Comparison of ENCODE assay signal across 14 cellular contexts in the genomic region with DNA sequence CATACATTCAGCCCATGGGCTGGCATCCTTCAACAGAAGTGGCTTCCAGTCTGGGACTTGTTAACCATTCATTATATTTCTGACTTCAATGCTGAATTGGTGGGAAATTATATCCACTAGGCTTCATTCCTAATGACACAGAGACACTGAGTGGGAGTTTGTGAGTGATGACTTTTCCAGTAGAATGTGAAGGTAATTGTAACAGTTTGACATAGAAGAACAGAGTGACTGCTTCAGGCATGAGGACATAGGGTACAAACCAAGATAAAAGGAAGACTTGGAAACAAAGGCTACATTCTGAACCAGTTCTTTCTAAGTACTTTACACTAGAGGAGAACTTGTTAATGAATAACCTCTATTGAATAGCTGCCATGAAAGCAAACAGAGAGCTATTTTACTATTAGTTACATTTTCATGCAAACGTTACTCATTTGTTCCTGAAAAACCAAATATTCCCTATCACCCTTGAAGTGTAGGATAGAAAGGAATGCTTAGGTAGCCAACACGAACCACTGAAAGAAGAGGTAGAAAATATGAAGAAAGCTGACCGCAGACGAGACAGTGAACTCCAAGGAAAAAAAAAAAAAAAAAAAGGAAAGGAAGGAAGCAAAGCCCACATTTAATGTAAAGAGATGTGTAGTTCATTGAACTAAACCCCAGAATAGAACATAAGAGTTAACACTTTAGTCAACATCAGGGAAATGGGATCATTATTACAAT.
A peak's percentile ranks its signal among the peaks of the same experiment; 100 is the strongest.
DNase-seq lines count a peak whose midpoint lies in the region; ATAC-seq and TF ChIP-seq lines count a peak whose summit lies in the region.
"Had no signal": no experiment of that assay in that cellular context is flagged by ENCODE, and none has a peak within 500 bp of the region (broad histone marks: within the 10 kb centered on the region; RNA-seq: fewer than 3 reads in every experiment).

No MANE protein-coding gene starts in this region.

- peaks cover 77% of the 10 kb centered on the region for H3K4me1 Mint-ChIP-seq in nephron progenitor cell
- H3K4me1 Mint-ChIP-seq in activated naive CD4-positive, alpha-beta T cell treated with anti-CD3 and anti-CD28 coated beads, Interleukin-2, amount 10 ng/mL, durations not matched to agents 7 days and 5 days = no peaks in the 10 kb centered on the region
- H3K4me1 Mint-ChIP-seq: stimulated activated memory B cell treated with anti-CD40 and anti-IgM and Interleukin-4, amounts not matched to agents 10 μg/mL and 1 μg/mL and 100 μg/mL, for 72 hours had no signal

- DNase-seq in DMS53 treated with DMSO at 0.1 percent for 48 hours (lab: John Stamatoyannopoulos, UW; ENCODE audit: unreplicated experiment) (peak; percentile 95), RKO (ENCODE audit: low spot score) (peak; percentile 10), glomerular visceral epithelial cell (ENCODE audit: extremely low spot score) (peak; percentile 84), nephron progenitor cell (no peak), DMS153 treated with DMSO at 0.1 percent for 48 hours (lab: John Stamatoyannopoulos, UW; ENCODE audit: unreplicated experiment) (no peak), KBM-7 (no peak)
- no peak for DNase-seq in activated naive CD4-positive, alpha-beta T cell treated with anti-CD3 and anti-CD28 coated beads, Interleukin-2, amount 10 ng/mL, durations not matched to agents 7 days and 5 days
- DNase-seq: activated CD4-positive, alpha-beta memory T cell treated with anti-CD3 and anti-CD28 coated beads for 36 hours; brain microvascular endothelial cell; heart right ventricle; RPMI8226; stimulated activated CD4-positive, alpha-beta T cell treated with anti-CD3 and anti-CD28 coated beads, Interleukin-4, amount 100 ng/mL, for 24 hours had no signal

- ATAC-seq in GM18502 (IDR thresholded peaks at IDR 0.05; ENCODE audit: poor library complexity, unreplicated experiment) = no peak
- ATAC-seq: heart right ventricle; stimulated activated memory B cell treated with anti-CD40 and anti-IgM and Interleukin-4, amounts not matched to agents 10 μg/mL and 1 μg/mL and 100 μg/mL, for 72 hours had no signal

- peaks cover 4% of the 10 kb centered on the region for H3K9me3 Mint-ChIP-seq in nephron progenitor cell
- no peaks in the 10 kb centered on the region for H3K9me3 Mint-ChIP-seq in activated naive CD4-positive, alpha-beta T cell treated with anti-CD3 and anti-CD28 coated beads, Interleukin-2, amount 10 ng/mL, durations not matched to agents 7 days and 5 days

- H3K27ac Mint-ChIP-seq in nephron progenitor cell = peak overlapping the region; percentile 80
- no peak overlapping the region for H3K27ac Mint-ChIP-seq in activated naive CD4-positive, alpha-beta T cell treated with anti-CD3 and anti-CD28 coated beads, Interleukin-2, amount 10 ng/mL, durations not matched to agents 7 days and 5 days
- H3K27ac Mint-ChIP-seq: activated CD4-positive, alpha-beta memory T cell treated with anti-CD3 and anti-CD28 coated beads for 36 hours; stimulated activated memory B cell treated with anti-CD40 and anti-IgM and Interleukin-4, amounts not matched to agents 10 μg/mL and 1 μg/mL and 100 μg/mL, for 72 hours had no signal

- CTCF ChIA-PET in activated naive CD4-positive, alpha-beta T cell treated with anti-CD3 and anti-CD28 coated beads, Interleukin-2, amount 10 ng/mL, durations not matched to agents 7 days and 5 days (lab: Charles Lee) = no interaction called here

- no peaks in the 10 kb centered on the region for H3K36me3 Mint-ChIP-seq in nephron progenitor cell (ENCODE audit: low read depth)
- no peaks in the 10 kb centered on the region for H3K36me3 Mint-ChIP-seq in activated naive CD4-positive, alpha-beta T cell treated with anti-CD3 and anti-CD28 coated beads, Interleukin-2, amount 10 ng/mL, durations not matched to agents 7 days and 5 days
- H3K36me3 Mint-ChIP-seq: activated CD4-positive, alpha-beta memory T cell treated with anti-CD3 and anti-CD28 coated beads for 36 hours; stimulated activated memory B cell treated with anti-CD40 and anti-IgM and Interleukin-4, amounts not matched to agents 10 μg/mL and 1 μg/mL and 100 μg/mL, for 72 hours had no signal

- in situ Hi-C loops in KBM-7 (cut with MboI; ENCODE audit: low pct_unique_long_range_greater_than_20kb, low sequenced_read_pairs) = no loop called here

- TF ChIP-seq CTCF in nephron progenitor cell (IDR thresholded peaks at IDR 0.05) = no peak

- H3K27me3 Mint-ChIP-seq in nephron progenitor cell (ENCODE audit: low read depth, poor library complexity) = no peaks in the 10 kb centered on the region
- no peaks in the 10 kb centered on the region for H3K27me3 Mint-ChIP-seq in activated naive CD4-positive, alpha-beta T cell treated with anti-CD3 and anti-CD28 coated beads, Interleukin-2, amount 10 ng/mL, durations not matched to agents 7 days and 5 days
- H3K27me3 Mint-ChIP-seq: activated CD4-positive, alpha-beta memory T cell treated with anti-CD3 and anti-CD28 coated beads for 36 hours; stimulated activated memory B cell treated with anti-CD40 and anti-IgM and Interleukin-4, amounts not matched to agents 10 μg/mL and 1 μg/mL and 100 μg/mL, for 72 hours had no signal

- H3K4me3 Mint-ChIP-seq in nephron progenitor cell = peak overlapping the region; percentile 45
- H3K4me3 Mint-ChIP-seq in activated naive CD4-positive, alpha-beta T cell treated with anti-CD3 and anti-CD28 coated beads, Interleukin-2, amount 10 ng/mL, durations not matched to agents 7 days and 5 days = no peak overlapping the region
- H3K4me3 Mint-ChIP-seq: activated CD4-positive, alpha-beta memory T cell treated with anti-CD3 and anti-CD28 coated beads for 36 hours; stimulated activated memory B cell treated with anti-CD40 and anti-IgM and Interleukin-4, amounts not matched to agents 10 μg/mL and 1 μg/mL and 100 μg/mL, for 72 hours had no signal

Comparison
In these comparisons a context has a peak if more than half of its experiments do, and no peak if none do; other contexts are left out.
1. DNase-seq: peak in DMS53 treated with DMSO at 0.1 percent for 48 hours (single experiment), RKO (single experiment) and glomerular visceral epithelial cell (single experiment); none in nephron progenitor cell (single experiment), activated naive CD4-positive, alpha-beta T cell treated with anti-CD3 and anti-CD28 coated beads, Interleukin-2, amount 10 ng/mL, durations not matched to agents 7 days and 5 days (single experiment), DMS153 treated with DMSO at 0.1 percent for 48 hours (single experiment) and KBM-7 (single experiment).